In genomic region chr2:128027801-128028667, GRCh38 we compare ENCODE assay signal across 8 cellular contexts. TPM values are rescaled to one million over a fixed set of nuclear protein-coding genes. Genes with fewer than 3 reads are reported as not detected.
DNase-seq lines count a peak whose midpoint lies in the region; ATAC-seq and TF ChIP-seq lines count a peak whose summit lies in the region.

Gene SAP130 (minus strand): TSS chr2:128028059. CDS start chr2:128026292, 1,767 bp downstream.

- 2% methylated on average over 83 of the region's 106 CpGs for WGBS in smooth muscle cell (ENCODE audit: low lambda C conversion rate)

- TF ChIP-seq CTCF in AG10803 (conservative IDR thresholded peaks at IDR 0.05; ENCODE audit: low read length) (no peak), WTC11 (IDR thresholded peaks at IDR 0.05) (no peak), cardiac fibroblast (IDR thresholded peaks at IDR 0.05; ENCODE audit: low read depth, low read length) (no peak), smooth muscle cell (IDR thresholded peaks at IDR 0.05; ENCODE audit: borderline replicate concordance, insufficient read depth, poor library complexity, severe bottlenecking) (no peak)

- H4K20me1 ChIP-seq in smooth muscle cell (ENCODE audit: low read depth), result peaks cover 34% of the 10 kb centered on the region

- H3K9ac ChIP-seq in smooth muscle cell (ENCODE audit: low read depth), result peak within 1 kb of the TSS; percentile 93

- H3K9me3 ChIP-seq in smooth muscle cell (replicated peaks; ENCODE audit: low read depth), result no peaks in the 10 kb centered on the region

- H2AFZ ChIP-seq in smooth muscle cell (ENCODE audit: low read depth), result peak within 1 kb of the TSS; percentile 98

- H3K79me2 ChIP-seq in smooth muscle cell (ENCODE audit: low read depth), result peaks cover 34% of the 10 kb centered on the region

- H3K27me3 ChIP-seq in smooth muscle cell (ENCODE audit: low read depth), result no peaks in the 10 kb centered on the region

- peaks cover 20% of the 10 kb centered on the region for H3K9me3 Mint-ChIP-seq in WTC11

- H3K36me3 ChIP-seq in smooth muscle cell (ENCODE audit: low read depth), result no peaks in the 10 kb centered on the region

- H3K4me1 Mint-ChIP-seq in WTC11, result peaks cover 11% of the 10 kb centered on the region

- peaks cover 30% of the 10 kb centered on the region for H3K27me3 Mint-ChIP-seq in WTC11 (ENCODE audit: low read depth)

- DNase-seq in AG10803 (ENCODE audit: low read depth) (peak; percentile 92), NCI-H345 (lab: John Stamatoyannopoulos, UW) (peak; percentile 97), WTC11 (ENCODE audit: low spot score) (peak; percentile 99), cardiac fibroblast (ENCODE audit: low read depth in 2 of 2) (peak; percentile 94 to 97), iPS-NIHi7 (ENCODE audit: extremely low spot score) (peak; percentile 98), smooth muscle cell (lab: John Stamatoyannopoulos, UW; ENCODE audit: unreplicated experiment) (peak; percentile 90)

- H3K4me3 ChIP-seq in AG10803 (ENCODE audit: low read length), result peak within 1 kb of the TSS; percentile 83
- peak within 1 kb of the TSS; percentile 92 to 98 for H3K4me3 ChIP-seq in cardiac fibroblast (replicated peaks in 1 of 2; ENCODE audit: low read depth in 2 of 2, low read length in 2 of 2)
- H3K4me3 ChIP-seq in smooth muscle cell, result peak within 1 kb of the TSS; percentile 99

- POLR2A ChIA-PET in WTC11 (lab: Charles Lee), result interaction anchor here (0.5 to 0.8 kb wide), 3 partner anchors 19 to 146 kb away, joined by 3 read pairs; partner anchors contain the start of gene UGGT1

- ATAC-seq in GM19025 (IDR thresholded peaks at IDR 0.05; ENCODE audit: low read depth, unreplicated experiment) (peak; percentile 73), HG03280 (IDR thresholded peaks at IDR 0.05; ENCODE audit: unreplicated experiment) (peak; percentile 83), WTC11 (peak; percentile 80)

- H3K4me1 ChIP-seq in smooth muscle cell (ENCODE audit: low read depth), result peaks cover 8% of the 10 kb centered on the region

- H3K27ac Mint-ChIP-seq in WTC11, result peak within 1 kb of the TSS; percentile 78; the same call in 1 of the 2 replicates

- H3K4me3 Mint-ChIP-seq in WTC11, result peak within 1 kb of the TSS; percentile 91

- CTCF ChIA-PET in WTC11 (lab: Charles Lee), result interaction anchor here (0.8 to 0.9 kb wide), 2 partner anchors 35 to 170 kb away, joined by 3 read pairs; partner anchors contain the start of gene POLR2D

- H3K27ac ChIP-seq in smooth muscle cell (ENCODE audit: low read depth), result peak within 1 kb of the TSS; percentile 89

- 0 out of 2 replicates have a peak, but pooled peaks cover 2% of the 10 kb centered on the region for H3K36me3 Mint-ChIP-seq in WTC11

- H3F3A ChIP-seq in smooth muscle cell (ENCODE audit: low read depth), result no peaks in the 10 kb centered on the region

- peak within 1 kb of the TSS; percentile 98 for H3K4me2 ChIP-seq in smooth muscle cell

TF ChIP-seq in WTC11, 78 proteins besides CTCF, POLR2A, EP300 and RAD21 (continues in another document):
- TF ChIP-seq ZNF532 (CRISPR knock-in tag; IDR thresholded peaks at IDR 0.05; ENCODE audit: borderline replicate concordance) (no peak), ZNF263 (CRISPR knock-in tag; IDR thresholded peaks at IDR 0.05; ENCODE audit: low read depth) (no peak), SOX15 (CRISPR knock-in tag; IDR thresholded peaks at IDR 0.05) (no peak), ZNF416 (CRISPR knock-in tag; IDR thresholded peaks at IDR 0.05) (no peak), GRHL2 (CRISPR knock-in tag; IDR thresholded peaks at IDR 0.05; ENCODE audit: insufficient replicate concordance, severe bottlenecking) (no peak), CREB1 (CRISPR knock-in tag; IDR thresholded peaks at IDR 0.05) (no peak), CREM (CRISPR knock-in tag; IDR thresholded peaks at IDR 0.05) (no peak), PRDM15 (CRISPR knock-in tag; IDR thresholded peaks at IDR 0.05) (no peak), ARID4B (CRISPR knock-in tag; IDR thresholded peaks at IDR 0.05; ENCODE audit: borderline replicate concordance) (no peak; the same call in 1 of the 2 replicates), MYBL2 (CRISPR knock-in tag; IDR thresholded peaks at IDR 0.05) (no peak), PRRX2 (CRISPR knock-in tag; IDR thresholded peaks at IDR 0.05) (no peak)

RNA-seq across cellular contexts. Expression of gene SAP130, which starts in this region (rescaled TPM):
- total RNA-seq in WTC11 (2021) (41.3 to 47.9 TPM (median 45.6 TPM) in 3 replicates), smooth muscle cell (12.8 and 20.5 TPM in 2 replicates)
- polyA plus RNA-seq in smooth muscle cell, result 15.1 and 18.0 TPM in 2 replicates

Comparison
In these comparisons a context has a peak if more than half of its experiments do, and no peak if none do; other contexts are left out.
1. Peak in every context shown above with its lines: DNase-seq, ATAC-seq, H3K4me3 ChIP-seq and H3K27ac ChIP-seq.